In genomic region chr2:111267038-111267437, GRCh38 we compare ENCODE assay signal across 8 cellular contexts.
DNase-seq lines count a peak whose midpoint lies in the region; ATAC-seq and TF ChIP-seq lines count a peak whose summit lies in the region.
"Not testable (repeated sequence)": the region's sequence is repeated elsewhere in the genome, so short reads cannot be mapped to it uniquely, and the experiment has no call there.

No MANE protein-coding gene starts in this region.

- not testable (repeated sequence) for H2BK5ac ChIP-seq in IMR-90 (ENCODE audit: low read depth, low read length, poor library complexity, severe bottlenecking)

- not testable (repeated sequence) for H4K5ac ChIP-seq in IMR-90 (ENCODE audit: low read depth, low read length)

- TF ChIP-seq EP300 in ovary (IDR thresholded peaks at IDR 0.05), result not testable (repeated sequence)

- H3K23ac ChIP-seq in IMR-90 (ENCODE audit: low read depth, low read length), result not testable (repeated sequence)

- not testable (repeated sequence) for H3K9me3 ChIP-seq in IMR-90 (ENCODE audit: control insufficient read depth, insufficient read depth, low read length); left ventricle myocardium inferior (replicated peaks); right lobe of liver; ovary; gastrocnemius medialis; upper lobe of right lung

- H3K79me1 ChIP-seq in IMR-90 (ENCODE audit: low read depth in 1 of 2, low read length in 2 of 2), result not testable (repeated sequence)

- H2AFZ ChIP-seq in IMR-90 (replicated peaks; ENCODE audit: low read length, poor library complexity), result not testable (repeated sequence)

- ATAC-seq in IMR-90 (ENCODE audit: low read depth), result not testable (repeated sequence)
- ATAC-seq in right lobe of liver, result peak; percentile 97 to 98 (median 98)
- peak; percentile 81 to 94 for ATAC-seq in gastrocnemius medialis
- ATAC-seq in upper lobe of right lung, result peak; percentile 74

- not testable (repeated sequence) for TF ChIP-seq CTCF in IMR-90 (conservative IDR thresholded peaks at IDR 0.05; ENCODE audit: low read depth, low read length); fibroblast of villous mesenchyme (IDR thresholded peaks at IDR 0.05; ENCODE audit: insufficient read depth, low read depth, low read length); ovary (IDR thresholded peaks at IDR 0.05); gastrocnemius medialis (IDR thresholded peaks at IDR 0.05 in 4 of 5, conservative IDR thresholded peaks at IDR 0.05 in 1 of 5); upper lobe of right lung (IDR thresholded peaks at IDR 0.05)
- TF ChIP-seq CTCF in left ventricle myocardium inferior (IDR thresholded peaks at IDR 0.05; ENCODE audit: borderline replicate concordance), result peak; percentile 23
- peak in 3 of 4 donors; percentile 20 to 29 (median 23) for TF ChIP-seq CTCF in right lobe of liver (IDR thresholded peaks at IDR 0.05)

- H3K9ac ChIP-seq in IMR-90 (ENCODE audit: low read depth, low read length), result not testable (repeated sequence)

- peak; percentile 9 for DNase-seq in IMR-90
- DNase-seq in cerebellar cortex (ENCODE audit: low spot score), result peak; percentile 79
- DNase-seq in fibroblast of villous mesenchyme (ENCODE audit: low read depth), result peak; percentile 76
- DNase-seq in left ventricle myocardium inferior, result peak; percentile 82
- peak; percentile 90 to 97 (median 96) for DNase-seq in right lobe of liver
- peak; percentile 75 to 90 (median 88) for DNase-seq in ovary
- peak; percentile 48 to 75 for DNase-seq in gastrocnemius medialis
- not testable (repeated sequence) for DNase-seq in upper lobe of right lung

- H2AK9ac ChIP-seq in IMR-90 (replicated peaks; ENCODE audit: low read depth, low read length, poor library complexity), result not testable (repeated sequence)

- not testable (repeated sequence) for H4K91ac ChIP-seq in IMR-90 (ENCODE audit: insufficient read depth, low read depth, low read length)

- H3K27ac ChIP-seq in IMR-90 (ENCODE audit: insufficient read depth, low read length); ovary; upper lobe of right lung: not testable (repeated sequence)
- H3K27ac ChIP-seq in left ventricle myocardium inferior (replicated peaks), result peak overlapping the region; percentile 56
- peak overlapping the region in 1 of 3 donors; percentile 33 for H3K27ac ChIP-seq in right lobe of liver
- peak overlapping the region in 1 of 4 donors; percentile 27 for H3K27ac ChIP-seq in gastrocnemius medialis

- POLR2A ChIA-PET in IMR-90 (lab: Charles Lee; ENCODE audit: unreplicated experiment), result not testable (repeated sequence)

- in situ Hi-C loops in IMR-90 (cut with MboI; ENCODE audit: low sequenced_read_pairs); gastrocnemius medialis (cut with MboI; ENCODE audit: low sequenced_read_pairs in 4 of 4): not testable (repeated sequence)

- H4K20me1 ChIP-seq in IMR-90 (ENCODE audit: insufficient read depth, low read length), result not testable (repeated sequence)

- H3K18ac ChIP-seq in IMR-90 (ENCODE audit: low read depth, low read length), result not testable (repeated sequence)

- not testable (repeated sequence) for H4K8ac ChIP-seq in IMR-90 (ENCODE audit: low read depth in 2 of 2, low read length in 2 of 2)

- dilution Hi-C loops in IMR-90 (cut with HindIII; ENCODE audit: low sequenced_read_pairs, unreplicated experiment), result not testable (repeated sequence)

- not testable (repeated sequence) for H3K4me2 ChIP-seq in IMR-90 (ENCODE audit: low read depth, low read length)

- H3K56ac ChIP-seq in IMR-90 (ENCODE audit: extremely low read depth, insufficient read depth, low read length), result not testable (repeated sequence)

- no CpG with 5 or more reads among the region's 14 CpGs for WGBS in IMR-90 (ENCODE audit: extremely low coverage in 2 of 2, insufficient read length in 1 of 2), 2 experiments
- no CpG with 5 or more reads among the region's 14 CpGs for WGBS in right lobe of liver (ENCODE audit: insufficient coverage, low coverage, low lambda C conversion rate, missing lambda C conversion rate)
- 0 to 6% (median 2%) methylated on average over 6 to 14 of the region's 14 CpGs for WGBS in ovary, 3 donors

- not testable (repeated sequence) for H2AK5ac ChIP-seq in IMR-90 (ENCODE audit: low read depth, low read length)

- BruUV-seq in IMR-90 (replicated peaks; lab: Mats Ljungman, UMichigan), result not testable (repeated sequence)

- intact Hi-C loops in IMR-90 (cut with micrococcal nuclease); left ventricle myocardium inferior (cut with micrococcal nuclease); right lobe of liver (cut with DNase I); ovary (cut with DNase I); gastrocnemius medialis (cut with DNase I; ENCODE audit: low total_unique reads); upper lobe of right lung (cut with DNase I): not testable (repeated sequence)

- not testable (repeated sequence) for H2BK20ac ChIP-seq in IMR-90 (ENCODE audit: low read depth, low read length)

- not testable (repeated sequence) for H3K4ac ChIP-seq in IMR-90 (ENCODE audit: low read depth, low read length)

- H3K4me1 ChIP-seq in IMR-90 (ENCODE audit: control insufficient read depth, insufficient read depth, low read length); left ventricle myocardium inferior; right lobe of liver; ovary (ENCODE audit: insufficient read depth); gastrocnemius medialis; upper lobe of right lung: not testable (repeated sequence)

- H2BK15ac ChIP-seq in IMR-90 (ENCODE audit: low read depth, low read length), result not testable (repeated sequence)

- H3K36me3 ChIP-seq in IMR-90 (ENCODE audit: control insufficient read depth, insufficient read depth, low read length); left ventricle myocardium inferior; right lobe of liver; ovary; gastrocnemius medialis; upper lobe of right lung: not testable (repeated sequence)

- TF ChIP-seq POLR2A in IMR-90 (IDR thresholded peaks at IDR 0.05; ENCODE audit: low read depth, low read length); right lobe of liver (IDR thresholded peaks at IDR 0.05); ovary (IDR thresholded peaks at IDR 0.05); gastrocnemius medialis (IDR thresholded peaks at IDR 0.05): not testable (repeated sequence)

- H3K14ac ChIP-seq in IMR-90 (replicated peaks; ENCODE audit: low read depth, low read length), result not testable (repeated sequence)

- TF ChIP-seq RAD21 in IMR-90 (IDR thresholded peaks at IDR 0.05; ENCODE audit: low read length), result not testable (repeated sequence)

- not testable (repeated sequence) for H3K9me1 ChIP-seq in IMR-90 (ENCODE audit: insufficient read depth, low read length)

- CTCF ChIA-PET in IMR-90 (lab: Yijun Ruan, JAX), result not testable (repeated sequence)

- not testable (repeated sequence) for H2BK120ac ChIP-seq in IMR-90 (ENCODE audit: low read depth, low read length)

- not testable (repeated sequence) for H3K27me3 ChIP-seq in IMR-90 (ENCODE audit: control insufficient read depth, insufficient read depth, low read length); left ventricle myocardium inferior (ENCODE audit: low read depth); right lobe of liver; ovary; gastrocnemius medialis; upper lobe of right lung

- H3K4me3 ChIP-seq in IMR-90 (ENCODE audit: insufficient read depth, low read depth, low read length); fibroblast of villous mesenchyme (ENCODE audit: low read depth, low read length); left ventricle myocardium inferior; right lobe of liver; ovary; gastrocnemius medialis; upper lobe of right lung: not testable (repeated sequence)
